In the genomic region with DNA sequence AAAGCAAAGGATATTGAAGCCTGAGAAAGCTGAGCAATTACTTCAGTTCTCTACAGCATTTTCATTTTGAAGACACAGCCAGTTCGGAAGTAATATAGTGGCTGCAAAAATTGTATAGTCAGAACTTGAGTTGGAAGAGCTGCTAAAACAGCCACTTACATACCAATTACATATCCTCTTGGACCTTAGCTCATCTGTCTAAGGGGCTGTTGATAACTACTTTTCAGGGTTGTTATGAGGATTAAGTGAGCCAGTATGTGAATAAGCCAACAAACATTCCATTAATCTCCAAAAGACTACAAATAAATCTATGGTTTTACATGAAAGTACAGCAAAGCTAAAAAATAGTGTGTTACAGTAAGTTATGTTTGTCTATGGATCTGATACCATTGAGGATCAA, we compare ENCODE assay signal across 12 cellular contexts.
"Had no signal": no experiment of that assay in that cellular context is flagged by ENCODE, and none has a peak within 500 bp of the region (broad histone marks: within the 10 kb centered on the region; RNA-seq: fewer than 3 reads in every experiment).

No MANE protein-coding gene starts in this region.

- H3K9me3 Mint-ChIP-seq: activated naive CD8-positive, alpha-beta T cell treated with anti-CD3 and anti-CD28 coated beads, Interleukin-2, amount 50 U/mL, for 24 hours; activated T-helper 17 cell treated with anti-CD3 and anti-CD28 coated beads, Interleukin-2, amount 50 U/mL, for 72 hours; naive B cell; stimulated activated memory B cell treated with anti-CD40 and anti-IgM and Interleukin-4, amounts not matched to agents 10 μg/mL and 1 μg/mL and 100 μg/mL, for 72 hours; T-helper 2 cell treated with Interferon-gamma antibody and Interleukin-4, amounts not matched to agents 5 μg/mL and 100 μg/mL, for 36 hours had no signal

- H3K27ac ChIP-seq: heart right ventricle, pancreas, sigmoid colon had no signal

- H3K36me3 ChIP-seq: heart right ventricle, pancreas, sigmoid colon had no signal

- H3K4me1 Mint-ChIP-seq: activated naive CD8-positive, alpha-beta T cell treated with anti-CD3 and anti-CD28 coated beads, Interleukin-2, amount 50 U/mL, for 24 hours; activated T-helper 17 cell treated with anti-CD3 and anti-CD28 coated beads, Interleukin-2, amount 50 U/mL, for 72 hours; naive B cell; stimulated activated memory B cell treated with anti-CD40 and anti-IgM and Interleukin-4, amounts not matched to agents 10 μg/mL and 1 μg/mL and 100 μg/mL, for 72 hours had no signal

- H3K4me3 Mint-ChIP-seq: activated naive CD8-positive, alpha-beta T cell treated with anti-CD3 and anti-CD28 coated beads, Interleukin-2, amount 50 U/mL, for 24 hours; activated T-helper 17 cell treated with anti-CD3 and anti-CD28 coated beads, Interleukin-2, amount 50 U/mL, for 72 hours; naive B cell; stimulated activated memory B cell treated with anti-CD40 and anti-IgM and Interleukin-4, amounts not matched to agents 10 μg/mL and 1 μg/mL and 100 μg/mL, for 72 hours; T-helper 2 cell treated with Interferon-gamma antibody and Interleukin-4, amounts not matched to agents 5 μg/mL and 100 μg/mL, for 36 hours had no signal

- H3K9me3 ChIP-seq: heart right ventricle, pancreas, sigmoid colon had no signal

- DNase-seq: activated naive CD4-positive, alpha-beta T cell treated with Interleukin-2 at 50 U/mL for 16 hours; activated naive CD8-positive, alpha-beta T cell treated with anti-CD3 and anti-CD28 coated beads, Interleukin-2, amount 50 U/mL, for 24 hours; heart right ventricle; naive B cell; pancreas; sigmoid colon had no signal

- H3K4me3 ChIP-seq: heart right ventricle, pancreas, sigmoid colon had no signal

- H3K27ac Mint-ChIP-seq: activated naive CD8-positive, alpha-beta T cell treated with anti-CD3 and anti-CD28 coated beads, Interleukin-2, amount 50 U/mL, for 24 hours; activated T-helper 17 cell treated with anti-CD3 and anti-CD28 coated beads, Interleukin-2, amount 50 U/mL, for 72 hours; stimulated activated memory B cell treated with anti-CD40 and anti-IgM and Interleukin-4, amounts not matched to agents 10 μg/mL and 1 μg/mL and 100 μg/mL, for 72 hours; T-helper 2 cell treated with Interferon-gamma antibody and Interleukin-4, amounts not matched to agents 5 μg/mL and 100 μg/mL, for 36 hours had no signal

- H3K27me3 Mint-ChIP-seq: activated naive CD8-positive, alpha-beta T cell treated with anti-CD3 and anti-CD28 coated beads, Interleukin-2, amount 50 U/mL, for 24 hours; activated T-helper 17 cell treated with anti-CD3 and anti-CD28 coated beads, Interleukin-2, amount 50 U/mL, for 72 hours; naive B cell; stimulated activated memory B cell treated with anti-CD40 and anti-IgM and Interleukin-4, amounts not matched to agents 10 μg/mL and 1 μg/mL and 100 μg/mL, for 72 hours had no signal

- H3K36me3 Mint-ChIP-seq: naive B cell; stimulated activated memory B cell treated with anti-CD40 and anti-IgM and Interleukin-4, amounts not matched to agents 10 μg/mL and 1 μg/mL and 100 μg/mL, for 72 hours had no signal

- H3K4me1 ChIP-seq: heart right ventricle, pancreas, sigmoid colon had no signal

- H3K27me3 ChIP-seq: pancreas, sigmoid colon had no signal

- ATAC-seq: activated CD4-positive, CD25-positive, alpha-beta regulatory T cell treated with anti-CD3 and anti-CD28 coated beads, Interleukin-2, amount 50 U/mL, for 24 hours; activated naive CD8-positive, alpha-beta T cell treated with anti-CD3 and anti-CD28 coated beads, Interleukin-2, amount 50 U/mL, for 24 hours; activated T-helper 17 cell treated with anti-CD3 and anti-CD28 coated beads, Interleukin-2, amount 50 U/mL, for 72 hours; esophagus mucosa; heart right ventricle; left lobe of liver; pancreas; stimulated activated memory B cell treated with anti-CD40 and anti-IgM and Interleukin-4, amounts not matched to agents 10 μg/mL and 1 μg/mL and 100 μg/mL, for 72 hours had no signal
